In genomic region chr14:94748667-94749347, GRCh38 we compare ENCODE assay signal across 1 cellular context.
TF ChIP-seq lines count a peak whose summit lies in the region.

No MANE protein-coding gene starts in this region.

TF ChIP-seq in HEK293, 187 proteins besides CTCF, POLR2A, EP300 and RAD21 (continued from another document):
- TF ChIP-seq PATZ1 (tag by site-specific recombination; IDR thresholded peaks at IDR 0.05) = no peak
- TF ChIP-seq ZNF830 (tag by site-specific recombination; IDR thresholded peaks at IDR 0.05; ENCODE audit: low read depth) = no peak
- TF ChIP-seq, protein P1, sequence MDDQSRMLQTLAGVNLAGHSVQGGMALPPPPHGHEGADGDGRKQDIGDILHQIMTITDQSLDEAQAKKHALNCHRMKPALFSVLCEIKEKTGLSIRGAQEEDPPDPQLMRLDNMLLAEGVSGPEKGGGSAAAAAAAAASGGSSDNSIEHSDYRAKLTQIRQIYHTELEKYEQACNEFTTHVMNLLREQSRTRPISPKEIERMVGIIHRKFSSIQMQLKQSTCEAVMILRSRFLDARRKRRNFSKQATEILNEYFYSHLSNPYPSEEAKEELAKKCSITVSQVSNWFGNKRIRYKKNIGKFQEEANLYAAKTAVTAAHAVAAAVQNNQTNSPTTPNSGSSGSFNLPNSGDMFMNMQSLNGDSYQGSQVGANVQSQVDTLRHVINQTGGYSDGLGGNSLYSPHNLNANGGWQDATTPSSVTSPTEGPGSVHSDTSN (CRISPR knock-in tag; IDR thresholded peaks at IDR 0.05) = no peak
- peak; percentile 24; the same call in 1 of the 2 replicates for TF ChIP-seq ZXDB (tag by site-specific recombination; IDR thresholded peaks at IDR 0.05)
- TF ChIP-seq, protein P2, sequence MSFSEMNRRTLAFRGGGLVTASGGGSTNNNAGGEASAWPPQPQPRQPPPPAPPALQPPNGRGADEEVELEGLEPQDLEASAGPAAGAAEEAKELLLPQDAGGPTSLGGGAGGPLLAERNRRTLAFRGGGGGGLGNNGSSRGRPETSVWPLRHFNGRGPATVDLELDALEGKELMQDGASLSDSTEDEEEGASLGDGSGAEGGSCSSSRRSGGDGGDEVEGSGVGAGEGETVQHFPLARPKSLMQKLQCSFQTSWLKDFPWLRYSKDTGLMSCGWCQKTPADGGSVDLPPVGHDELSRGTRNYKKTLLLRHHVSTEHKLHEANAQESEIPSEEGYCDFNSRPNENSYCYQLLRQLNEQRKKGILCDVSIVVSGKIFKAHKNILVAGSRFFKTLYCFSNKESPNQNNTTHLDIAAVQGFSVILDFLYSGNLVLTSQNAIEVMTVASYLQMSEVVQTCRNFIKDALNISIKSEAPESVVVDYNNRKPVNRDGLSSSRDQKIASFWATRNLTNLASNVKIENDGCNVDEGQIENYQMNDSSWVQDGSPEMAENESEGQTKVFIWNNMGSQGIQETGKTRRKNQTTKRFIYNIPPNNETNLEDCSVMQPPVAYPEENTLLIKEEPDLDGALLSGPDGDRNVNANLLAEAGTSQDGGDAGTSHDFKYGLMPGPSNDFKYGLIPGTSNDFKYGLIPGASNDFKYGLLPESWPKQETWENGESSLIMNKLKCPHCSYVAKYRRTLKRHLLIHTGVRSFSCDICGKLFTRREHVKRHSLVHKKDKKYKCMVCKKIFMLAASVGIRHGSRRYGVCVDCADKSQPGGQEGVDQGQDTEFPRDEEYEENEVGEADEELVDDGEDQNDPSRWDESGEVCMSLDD (tag by site-specific recombination; IDR thresholded peaks at IDR 0.05) = no peak
- no peak for TF ChIP-seq ZNF629 (tag by site-specific recombination; IDR thresholded peaks at IDR 0.05)
- TF ChIP-seq BCL11A (tag by site-specific recombination; IDR thresholded peaks at IDR 0.05; ENCODE audit: low read depth) = no peak
- peak; percentile 32; the same call in 1 of the 2 replicates for TF ChIP-seq GLIS1 (tag by site-specific recombination; IDR thresholded peaks at IDR 0.05)
- TF ChIP-seq ZNF302 (tag by site-specific recombination; IDR thresholded peaks at IDR 0.05; ENCODE audit: low read depth) = no peak
- TF ChIP-seq, protein P3, sequence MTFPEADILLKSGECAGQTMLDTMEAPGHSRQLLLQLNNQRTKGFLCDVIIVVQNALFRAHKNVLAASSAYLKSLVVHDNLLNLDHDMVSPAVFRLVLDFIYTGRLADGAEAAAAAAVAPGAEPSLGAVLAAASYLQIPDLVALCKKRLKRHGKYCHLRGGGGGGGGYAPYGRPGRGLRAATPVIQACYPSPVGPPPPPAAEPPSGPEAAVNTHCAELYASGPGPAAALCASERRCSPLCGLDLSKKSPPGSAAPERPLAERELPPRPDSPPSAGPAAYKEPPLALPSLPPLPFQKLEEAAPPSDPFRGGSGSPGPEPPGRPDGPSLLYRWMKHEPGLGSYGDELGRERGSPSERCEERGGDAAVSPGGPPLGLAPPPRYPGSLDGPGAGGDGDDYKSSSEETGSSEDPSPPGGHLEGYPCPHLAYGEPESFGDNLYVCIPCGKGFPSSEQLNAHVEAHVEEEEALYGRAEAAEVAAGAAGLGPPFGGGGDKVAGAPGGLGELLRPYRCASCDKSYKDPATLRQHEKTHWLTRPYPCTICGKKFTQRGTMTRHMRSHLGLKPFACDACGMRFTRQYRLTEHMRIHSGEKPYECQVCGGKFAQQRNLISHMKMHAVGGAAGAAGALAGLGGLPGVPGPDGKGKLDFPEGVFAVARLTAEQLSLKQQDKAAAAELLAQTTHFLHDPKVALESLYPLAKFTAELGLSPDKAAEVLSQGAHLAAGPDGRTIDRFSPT (tag by site-specific recombination; IDR thresholded peaks at IDR 0.05) = peak; percentile 59; the same call in 1 of the 2 replicates
- TF ChIP-seq TRIM28 (IDR thresholded peaks at IDR 0.05; ENCODE audit: borderline replicate concordance, low read length) = no peak
- no peak for TF ChIP-seq SP7 (tag by site-specific recombination; IDR thresholded peaks at IDR 0.05)
- peak; percentile 45 for TF ChIP-seq ZBTB17 (tag by site-specific recombination; IDR thresholded peaks at IDR 0.05)
- no peak for TF ChIP-seq MZF1 (tag by site-specific recombination; IDR thresholded peaks at IDR 0.05; ENCODE audit: borderline replicate concordance)
